ENCODE assay signal across 1 cellular context in the genomic region with DNA sequence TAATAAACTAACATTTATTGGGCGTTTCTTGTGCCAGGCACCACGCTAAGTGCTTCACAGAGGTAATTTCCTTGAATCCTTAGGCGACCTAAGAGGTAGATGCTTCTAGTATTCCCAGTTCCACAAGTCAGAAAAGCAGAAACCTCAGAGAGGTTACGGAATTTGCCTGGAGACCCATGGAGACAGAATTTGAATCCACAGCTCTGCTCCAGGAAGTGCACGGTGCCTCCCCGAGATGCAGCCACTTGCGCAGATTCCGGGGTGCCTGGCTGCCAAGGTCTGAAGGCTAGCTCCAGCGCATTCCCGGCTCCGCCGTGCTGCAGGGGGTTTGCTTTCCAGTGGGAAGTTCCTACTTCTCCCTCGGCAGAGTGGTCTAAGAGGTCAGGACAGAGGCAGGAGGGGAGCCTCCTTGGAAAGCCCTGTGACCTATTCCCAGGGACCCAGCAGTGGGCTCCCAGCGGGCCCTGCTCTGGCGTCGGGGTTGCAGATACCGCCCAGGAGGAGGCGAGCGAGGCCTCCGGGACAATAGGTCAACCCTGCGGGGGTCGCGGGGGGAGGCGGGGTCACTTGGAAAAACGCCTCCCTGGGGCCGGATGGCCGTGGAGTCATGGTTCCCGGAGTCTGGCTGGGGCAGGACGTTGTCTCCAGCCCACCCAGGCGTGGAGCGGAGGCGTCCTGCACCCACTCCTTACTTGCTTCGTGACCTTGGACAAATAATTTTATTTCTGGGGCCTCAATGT.
TF ChIP-seq lines count a peak whose summit lies in the region.

No MANE protein-coding gene starts in this region.

TF ChIP-seq in endothelial cell of umbilical vein, 7 proteins besides CTCF, POLR2A, EP300 and RAD21:
- TF ChIP-seq EZH2 (IDR thresholded peaks at IDR 0.05; ENCODE audit: borderline replicate concordance, low read depth, low read length, severe bottlenecking): peak; percentile 12
- no peak for TF ChIP-seq JUN (IDR thresholded peaks at IDR 0.05; ENCODE audit: borderline replicate concordance, insufficient read depth, insufficient read length, low read depth)
